10 cellular contexts compared by ENCODE assay signal in the genomic region with DNA sequence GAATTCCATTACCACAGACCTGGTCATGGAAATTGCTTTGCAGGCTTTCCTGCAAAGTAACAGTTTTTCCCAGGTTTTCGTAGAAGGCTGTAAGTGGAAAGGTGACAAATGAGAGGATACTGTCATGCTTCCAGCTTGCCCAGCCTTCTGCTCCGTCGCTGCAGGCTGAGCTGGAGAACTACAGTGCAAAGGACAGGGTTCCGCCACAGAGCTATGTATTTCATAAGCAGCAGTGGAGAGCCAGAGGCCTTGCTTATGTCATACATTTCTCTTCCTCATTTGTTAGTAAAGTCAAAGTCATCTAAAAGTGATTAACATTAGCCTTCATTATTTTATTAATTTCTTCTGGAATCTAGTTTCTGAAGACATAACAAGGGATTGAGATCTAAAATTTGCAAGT.
A peak's percentile ranks its signal among the peaks of the same experiment; 100 is the strongest.
DNase-seq lines count a peak whose midpoint lies in the region; FAIRE-seq and TF ChIP-seq lines count a peak whose summit lies in the region.
"Had no signal": no experiment of that assay in that cellular context is flagged by ENCODE, and none has a peak within 500 bp of the region (broad histone marks: within the 10 kb centered on the region; RNA-seq: fewer than 3 reads in every experiment).

No MANE protein-coding gene starts in this region.

- no peaks in the 10 kb centered on the region for H3K9me3 ChIP-seq in Caco-2

- H3K27me3 ChIP-seq in Caco-2 (replicated peaks; ENCODE audit: control insufficient read depth, insufficient read depth, low read length) (no peaks in the 10 kb centered on the region), H7 (ENCODE audit: control insufficient read depth, insufficient read depth, low read length) (no peaks in the 10 kb centered on the region)

- CTCF ChIA-PET in Caco-2 (lab: Charles Lee), result no interaction called here

- no peak for FAIRE-seq in HTR-8/SVneo (lab: Jason Lieb, UNC)
- FAIRE-seq: astrocyte had no signal

- no peak for DNase-seq in Caco-2
- peak; percentile 89 for DNase-seq in NOMO-1 treated with DMSO at 0.1 percent for 48 hours (lab: John Stamatoyannopoulos, UW; ENCODE audit: unreplicated experiment)
- no peak for DNase-seq in glutamatergic neuron
- no peak for DNase-seq in H7
- no peak for DNase-seq in effector CD4-positive, alpha-beta T cell
- DNase-seq in H4 (ENCODE audit: low spot score), result no peak
- DNase-seq in HTR-8/SVneo (ENCODE audit: insufficient read length, low spot score), result no peak
- DNase-seq: PC-3 had no signal

- H3K4me1 Mint-ChIP-seq in Caco-2 (ENCODE audit: low read depth, unreplicated experiment) (peaks cover 18% of the 10 kb centered on the region), glutamatergic neuron (ENCODE audit: low read depth, unreplicated experiment) (peaks cover 79% of the 10 kb centered on the region), nephron (peaks cover 73% of the 10 kb centered on the region)

- H3K27ac Mint-ChIP-seq in Caco-2 (ENCODE audit: unreplicated experiment) (peak overlapping the region; percentile 26), glutamatergic neuron (ENCODE audit: unreplicated experiment) (peak overlapping the region; percentile 98), nephron (peak overlapping the region; percentile 37 to 79 (median 68))

- H3K4me3 Mint-ChIP-seq in Caco-2 (ENCODE audit: unreplicated experiment) (no peak overlapping the region), glutamatergic neuron (ENCODE audit: unreplicated experiment) (peak overlapping the region; percentile 55), nephron (no peak overlapping the region)

- H3K4me1 ChIP-seq in Caco-2, result peaks cover 39% of the 10 kb centered on the region

- no peak for TF ChIP-seq CTCF in Caco-2 (IDR thresholded peaks at IDR 0.05; ENCODE audit: insufficient read depth in 1 of 2, low read depth in 1 of 2, low read length in 1 of 2, severe bottlenecking in 1 of 2, unreplicated experiment in 1 of 2)
- TF ChIP-seq CTCF in glutamatergic neuron (IDR thresholded peaks at IDR 0.05; ENCODE audit: partially characterized antibody, unreplicated experiment), result no peak
- TF ChIP-seq CTCF in nephron (IDR thresholded peaks at IDR 0.05; ENCODE audit: unreplicated experiment in 3 of 3), result no peak

- POLR2A ChIA-PET in Caco-2 (lab: Charles Lee), result no interaction called here

- H3K4me3 ChIP-seq in Caco-2 (ENCODE audit: low read depth, low read length), result no peak overlapping the region
- H3K4me3 ChIP-seq in H7 (ENCODE audit: insufficient read depth, low read depth, low read length), result no peak overlapping the region

- H3K36me3 Mint-ChIP-seq in Caco-2 (ENCODE audit: insufficient read depth, unreplicated experiment), result peaks cover under 1% of the 10 kb centered on the region
- H3K36me3 Mint-ChIP-seq in glutamatergic neuron (ENCODE audit: unreplicated experiment), result peaks cover 4% of the 10 kb centered on the region
- peaks cover 12% of the 10 kb centered on the region for H3K36me3 Mint-ChIP-seq in nephron (ENCODE audit: low read depth)

- H3K27me3 Mint-ChIP-seq in Caco-2 (ENCODE audit: insufficient read depth, unreplicated experiment) (no peaks in the 10 kb centered on the region), glutamatergic neuron (ENCODE audit: unreplicated experiment) (peaks cover 14% of the 10 kb centered on the region), nephron (ENCODE audit: low read depth) (no peaks in the 10 kb centered on the region)

- intact Hi-C loops in Caco-2 (cut with micrococcal nuclease; ENCODE audit: unreplicated experiment), result no loop called here

- BruUV-seq in Caco-2 (replicated peaks; lab: Mats Ljungman, UMichigan), result no TSS peak

- no peaks in the 10 kb centered on the region; the same call in 1 of the 2 replicates for H3K36me3 ChIP-seq in Caco-2 (ENCODE audit: control insufficient read depth, insufficient read depth, low read length)
- H3K36me3 ChIP-seq in H7 (replicated peaks; ENCODE audit: control insufficient read depth, insufficient read depth, low read length), result no peaks in the 10 kb centered on the region

- H3K9me3 Mint-ChIP-seq in Caco-2 (ENCODE audit: unreplicated experiment) (no peaks in the 10 kb centered on the region), glutamatergic neuron (ENCODE audit: unreplicated experiment) (peaks cover 17% of the 10 kb centered on the region), nephron (no peaks in the 10 kb centered on the region)

Comparison
In these comparisons a context has a peak if more than half of its experiments do, and no peak if none do; other contexts are left out.
1. H3K27ac Mint-ChIP-seq: peak in every context shown above with its lines; median percentile 98 in glutamatergic neuron; 68 in nephron; 26 in Caco-2.